ENCODE assay signal across 23 cellular contexts in genomic region chr1:88618331-88618730, GRCh38.
"Had no signal": no experiment of that assay in that cellular context is flagged by ENCODE, and none has a peak within 500 bp of the region (broad histone marks: within the 10 kb centered on the region; RNA-seq: fewer than 3 reads in every experiment).

No MANE protein-coding gene starts in this region.

- H3K4me3 Mint-ChIP-seq: IgD-negative memory B cell had no signal

- H3K27me3 ChIP-seq: MG63, Peyer's patch, SJCRH30 had no signal

- H3K4me3 ChIP-seq: MG63, PC-9, Peyer's patch, SJCRH30 had no signal

- H3K9me3 ChIP-seq: SJCRH30 had no signal

- H2AFZ ChIP-seq: PC-9 had no signal

- H3K4me1 Mint-ChIP-seq: IgD-negative memory B cell had no signal

- H3K4me2 ChIP-seq: PC-9 had no signal

- H3K36me3 ChIP-seq: MG63, Peyer's patch, SJCRH30 had no signal

- H3K27ac Mint-ChIP-seq: IgD-negative memory B cell had no signal

- H3K4me1 ChIP-seq: SJCRH30 had no signal

- DNase-seq: KBM-7, MG63, NCI-H1092, NCI-H1105 treated with DMSO at 0.1 percent for 48 hours, NCI-H1417 treated with DMSO at 0.1 percent for 48 hours, NCI-H146, NCI-H1694 treated with DMSO at 0.1 percent for 48 hours, NCI-H1930, NCI-H2081, NCI-H2171, NCI-H226, NCI-H446, NCI-H510A, NCI-H524 treated with DMSO at 0.1 percent for 48 hours, NCI-H69, NCI-H774, Peyer's patch, SHP77 treated with DMSO at 0.1 percent for 48 hours, SJCRH30 had no signal

- H3K27ac ChIP-seq: PC-9, Peyer's patch, SJCRH30 had no signal

- ATAC-seq: Right ventricle myocardium inferior, SK-N-SH treated with all-trans-retinoic acid at 6 μM for 48 hours had no signal
